ENCODE assay signal across 1 cellular context in the genomic region with DNA sequence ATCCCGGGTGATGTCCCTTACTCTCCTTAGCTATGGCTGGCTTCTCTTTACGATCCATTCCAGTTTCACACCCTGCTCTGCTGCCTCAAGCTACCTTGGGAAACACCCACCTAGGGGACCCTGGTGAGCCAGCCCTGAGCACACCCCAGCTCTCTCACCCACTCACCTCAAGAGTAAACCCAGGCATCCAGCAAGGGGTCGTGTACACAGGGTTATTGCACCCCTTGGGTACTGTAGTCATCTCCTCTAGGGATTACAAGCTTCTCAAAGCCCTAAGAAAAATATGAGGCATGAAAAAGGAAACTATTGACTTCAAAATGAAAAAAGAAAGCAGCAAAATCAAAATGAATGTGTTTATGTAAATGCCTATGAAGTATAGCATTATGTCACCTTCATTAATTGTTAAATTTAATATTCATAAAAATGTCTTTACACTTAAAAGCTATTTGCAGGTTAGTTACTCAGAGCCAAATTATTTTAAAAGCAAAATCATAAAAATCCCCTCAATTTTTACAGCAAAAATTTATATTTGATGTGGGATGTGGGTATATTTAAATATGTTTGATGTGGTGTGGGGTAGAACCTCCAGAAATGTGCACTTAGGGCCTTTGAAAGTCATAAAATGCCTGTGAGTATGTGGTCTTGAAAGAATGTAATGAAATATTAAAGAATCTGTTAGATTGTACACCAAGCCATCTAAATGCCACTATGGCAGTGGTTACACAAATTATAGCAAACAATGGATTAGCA.
TF ChIP-seq lines count a peak whose summit lies in the region.

No MANE protein-coding gene starts in this region.

TF ChIP-seq in GM12878, 131 proteins besides CTCF, POLR2A, EP300 and RAD21 (continued from another document):
- TF ChIP-seq, protein P1, sequence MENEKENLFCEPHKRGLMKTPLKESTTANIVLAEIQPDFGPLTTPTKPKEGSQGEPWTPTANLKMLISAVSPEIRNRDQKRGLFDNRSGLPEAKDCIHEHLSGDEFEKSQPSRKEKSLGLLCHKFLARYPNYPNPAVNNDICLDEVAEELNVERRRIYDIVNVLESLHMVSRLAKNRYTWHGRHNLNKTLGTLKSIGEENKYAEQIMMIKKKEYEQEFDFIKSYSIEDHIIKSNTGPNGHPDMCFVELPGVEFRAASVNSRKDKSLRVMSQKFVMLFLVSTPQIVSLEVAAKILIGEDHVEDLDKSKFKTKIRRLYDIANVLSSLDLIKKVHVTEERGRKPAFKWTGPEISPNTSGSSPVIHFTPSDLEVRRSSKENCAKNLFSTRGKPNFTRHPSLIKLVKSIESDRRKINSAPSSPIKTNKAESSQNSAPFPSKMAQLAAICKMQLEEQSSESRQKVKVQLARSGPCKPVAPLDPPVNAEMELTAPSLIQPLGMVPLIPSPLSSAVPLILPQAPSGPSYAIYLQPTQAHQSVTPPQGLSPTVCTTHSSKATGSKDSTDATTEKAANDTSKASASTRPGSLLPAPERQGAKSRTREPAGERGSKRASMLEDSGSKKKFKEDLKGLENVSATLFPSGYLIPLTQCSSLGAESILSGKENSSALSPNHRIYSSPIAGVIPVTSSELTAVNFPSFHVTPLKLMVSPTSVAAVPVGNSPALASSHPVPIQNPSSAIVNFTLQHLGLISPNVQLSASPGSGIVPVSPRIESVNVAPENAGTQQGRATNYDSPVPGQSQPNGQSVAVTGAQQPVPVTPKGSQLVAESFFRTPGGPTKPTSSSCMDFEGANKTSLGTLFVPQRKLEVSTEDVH (IDR thresholded peaks at IDR 0.05; ENCODE audit: low read depth, partially characterized antibody), result no peak
- TF ChIP-seq, protein P2, sequence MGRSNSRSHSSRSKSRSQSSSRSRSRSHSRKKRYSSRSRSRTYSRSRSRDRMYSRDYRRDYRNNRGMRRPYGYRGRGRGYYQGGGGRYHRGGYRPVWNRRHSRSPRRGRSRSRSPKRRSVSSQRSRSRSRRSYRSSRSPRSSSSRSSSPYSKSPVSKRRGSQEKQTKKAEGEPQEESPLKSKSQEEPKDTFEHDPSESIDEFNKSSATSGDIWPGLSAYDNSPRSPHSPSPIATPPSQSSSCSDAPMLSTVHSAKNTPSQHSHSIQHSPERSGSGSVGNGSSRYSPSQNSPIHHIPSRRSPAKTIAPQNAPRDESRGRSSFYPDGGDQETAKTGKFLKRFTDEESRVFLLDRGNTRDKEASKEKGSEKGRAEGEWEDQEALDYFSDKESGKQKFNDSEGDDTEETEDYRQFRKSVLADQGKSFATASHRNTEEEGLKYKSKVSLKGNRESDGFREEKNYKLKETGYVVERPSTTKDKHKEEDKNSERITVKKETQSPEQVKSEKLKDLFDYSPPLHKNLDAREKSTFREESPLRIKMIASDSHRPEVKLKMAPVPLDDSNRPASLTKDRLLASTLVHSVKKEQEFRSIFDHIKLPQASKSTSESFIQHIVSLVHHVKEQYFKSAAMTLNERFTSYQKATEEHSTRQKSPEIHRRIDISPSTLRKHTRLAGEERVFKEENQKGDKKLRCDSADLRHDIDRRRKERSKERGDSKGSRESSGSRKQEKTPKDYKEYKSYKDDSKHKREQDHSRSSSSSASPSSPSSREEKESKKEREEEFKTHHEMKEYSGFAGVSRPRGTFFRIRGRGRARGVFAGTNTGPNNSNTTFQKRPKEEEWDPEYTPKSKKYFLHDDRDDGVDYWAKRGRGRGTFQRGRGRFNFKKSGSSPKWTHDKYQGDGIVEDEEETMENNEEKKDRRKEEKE (IDR thresholded peaks at IDR 0.05), result no peak
- TF ChIP-seq MTA3 (IDR thresholded peaks at IDR 0.05; ENCODE audit: borderline replicate concordance, low read length) (no peak), RB1 (IDR thresholded peaks at IDR 0.05; ENCODE audit: borderline replicate concordance) (no peak), RUNX3 (IDR thresholded peaks at IDR 0.05; ENCODE audit: low read length) (peak; percentile 95)
